Comparison of ENCODE assay signal across 17 cellular contexts in the genomic region with DNA sequence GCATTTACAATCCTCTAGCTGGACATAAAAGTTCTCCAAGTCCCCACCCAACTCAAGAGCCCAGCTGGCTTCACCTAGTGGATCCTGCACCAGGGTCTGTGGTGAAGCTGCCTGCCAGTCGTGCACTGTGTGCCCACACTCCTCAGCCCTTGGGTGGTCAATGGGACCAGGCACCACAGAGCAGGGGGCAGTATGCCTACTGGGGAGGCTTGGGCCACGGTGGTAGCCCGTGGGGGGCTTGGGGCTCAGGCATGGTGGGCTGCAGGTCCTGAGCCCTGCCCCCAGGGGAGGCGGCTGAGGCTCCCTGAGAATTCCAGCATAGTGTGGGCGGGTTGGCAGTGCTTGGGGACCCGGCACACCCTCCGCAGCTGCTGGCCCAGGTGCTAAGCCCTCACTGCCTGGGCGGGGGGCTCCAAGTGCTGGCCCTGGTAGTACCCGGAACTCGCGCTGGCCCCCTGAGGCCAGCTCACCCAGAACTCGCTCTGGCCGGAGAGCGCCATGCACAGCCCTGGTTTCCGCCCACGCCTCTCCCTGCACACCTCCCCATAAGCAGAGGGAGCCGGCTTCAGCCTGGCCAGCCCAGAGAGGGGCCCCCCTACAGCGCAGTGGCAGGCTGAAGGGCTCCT.
DNase-seq lines count a peak whose midpoint lies in the region; ATAC-seq and TF ChIP-seq lines count a peak whose summit lies in the region.
"Had no signal": no experiment of that assay in that cellular context is flagged by ENCODE, and none has a peak within 500 bp of the region (broad histone marks: within the 10 kb centered on the region; RNA-seq: fewer than 3 reads in every experiment).

No MANE protein-coding gene starts in this region.

- H4K91ac ChIP-seq in neuronal stem cell (ENCODE audit: low read depth, low read length, poor library complexity): no peak overlapping the region

- H2BK5ac ChIP-seq in neuronal stem cell (ENCODE audit: low read length): no peak overlapping the region

- no peak for DNase-seq in neuronal stem cell (ENCODE audit: low spot score)
- DNase-seq in aorta: no peak
- no peak for DNase-seq in activated CD4-positive, alpha-beta T cell treated with anti-CD3 and anti-CD28 coated beads for 36 hours
- DNase-seq: ACHN; BE2C; C1 segment of cervical spinal cord; Caco-2; CD4-positive, alpha-beta T cell; DMS153; DMS79; GF-D8; H9 had no signal

- H4K8ac ChIP-seq in neuronal stem cell (ENCODE audit: low read depth, low read length): no peak overlapping the region

- H3K4me3 ChIP-seq in neuronal stem cell (ENCODE audit: low read length in 2 of 2) (no peak overlapping the region), aorta (ENCODE audit: low read length in 2 of 2) (no peak overlapping the region)

- H2AFZ ChIP-seq in neuronal stem cell (ENCODE audit: low read length): no peak overlapping the region

- H3K14ac ChIP-seq in neuronal stem cell (ENCODE audit: low read length): no peak overlapping the region

- peaks cover 6% of the 10 kb centered on the region for H3K9me3 Mint-ChIP-seq in activated CD4-positive, alpha-beta T cell treated with anti-CD3 and anti-CD28 coated beads for 36 hours (ENCODE audit: low read depth)

- H3K27me3 Mint-ChIP-seq in activated CD4-positive, alpha-beta T cell treated with anti-CD3 and anti-CD28 coated beads for 36 hours: no peaks in the 10 kb centered on the region
- H3K27me3 Mint-ChIP-seq: CD4-positive, alpha-beta T cell; IgD-negative memory B cell had no signal

- no peaks in the 10 kb centered on the region for H3K36me3 ChIP-seq in neuronal stem cell (replicated peaks in 1 of 2; ENCODE audit: control insufficient read depth in 2 of 2, insufficient read depth in 2 of 2, low read length in 2 of 2)
- no peaks in the 10 kb centered on the region for H3K36me3 ChIP-seq in aorta (ENCODE audit: control insufficient read depth in 1 of 2, insufficient read depth in 2 of 2, low read length in 1 of 2)
- H3K36me3 ChIP-seq: BE2C had no signal

- H3K27ac Mint-ChIP-seq in activated CD4-positive, alpha-beta T cell treated with anti-CD3 and anti-CD28 coated beads for 36 hours: no peak overlapping the region
- H3K27ac Mint-ChIP-seq: CD4-positive, alpha-beta T cell; H9; IgD-negative memory B cell had no signal

- no peak overlapping the region for H3K4me2 ChIP-seq in neuronal stem cell (ENCODE audit: insufficient read depth, low read length, poor library complexity, severe bottlenecking)

- no peak overlapping the region for H2BK120ac ChIP-seq in neuronal stem cell (ENCODE audit: low read depth, low read length)

- H3K4me1 ChIP-seq in neuronal stem cell (ENCODE audit: control insufficient read depth in 2 of 2, insufficient read depth in 1 of 2, low read depth in 1 of 2, low read length in 2 of 2) (no peaks in the 10 kb centered on the region), aorta (ENCODE audit: control insufficient read depth in 1 of 2, insufficient read depth in 2 of 2, low read length in 2 of 2) (no peaks in the 10 kb centered on the region)
- H3K4me1 ChIP-seq: BE2C, Caco-2 had no signal

- no peak overlapping the region for H2AK5ac ChIP-seq in neuronal stem cell (ENCODE audit: low read depth, low read length)

- no peak overlapping the region for H3K4ac ChIP-seq in neuronal stem cell (ENCODE audit: low read length)

- no peak overlapping the region for H3K4me3 Mint-ChIP-seq in activated CD4-positive, alpha-beta T cell treated with anti-CD3 and anti-CD28 coated beads for 36 hours
- H3K4me3 Mint-ChIP-seq: CD4-positive, alpha-beta T cell; H9; IgD-negative memory B cell had no signal

- peak overlapping the region; percentile 24 for H3K18ac ChIP-seq in neuronal stem cell (ENCODE audit: low read length)

- H3K27ac ChIP-seq in 22Rv1 (peak overlapping the region; percentile 95), VCaP (peak overlapping the region; percentile 91), neuronal stem cell (replicated peaks; ENCODE audit: low read length) (no peak overlapping the region), aorta (ENCODE audit: low read depth in 1 of 2, low read length in 2 of 2) (no peak overlapping the region)

- no peak overlapping the region for H3K23ac ChIP-seq in neuronal stem cell (ENCODE audit: low read depth, low read length, poor library complexity)

- intact Hi-C loops in aorta (cut with DNase I): no loop called here
- intact Hi-C loops in activated CD4-positive, alpha-beta T cell treated with anti-CD3 and anti-CD28 coated beads for 36 hours (cut with DNase I, micrococcal nuclease): no loop called here

- POLR2A ChIA-PET in activated CD4-positive, alpha-beta T cell treated with anti-CD3 and anti-CD28 coated beads for 36 hours (lab: Charles Lee): no interaction called here

- H3K79me1 ChIP-seq in neuronal stem cell (ENCODE audit: low read depth, low read length): no peaks in the 10 kb centered on the region

- H2BK12ac ChIP-seq in neuronal stem cell (ENCODE audit: low read length): no peak overlapping the region

- peak; percentile 52 for ATAC-seq in aorta (ENCODE audit: low FRiP score)
- no peak for ATAC-seq in HG03095 (IDR thresholded peaks at IDR 0.05; ENCODE audit: unreplicated experiment)
- ATAC-seq in activated CD4-positive, alpha-beta T cell treated with anti-CD3 and anti-CD28 coated beads for 36 hours: no peak
- ATAC-seq: HepG2 had no signal

- no peak overlapping the region for H2BK15ac ChIP-seq in neuronal stem cell (ENCODE audit: low read length)

- WGBS in neuronal stem cell (ENCODE audit: extremely low coverage in 2 of 2, insufficient read length in 2 of 2, insufficient replicate concordance in 1 of 2), 2 donors: no CpG with 5 or more reads among the region's 18 CpGs
- WGBS in aorta, 2 donors: 94% methylated on average over 15 to 18 of the region's 18 CpGs

- H3K4me1 Mint-ChIP-seq in activated CD4-positive, alpha-beta T cell treated with anti-CD3 and anti-CD28 coated beads for 36 hours: no peaks in the 10 kb centered on the region
- H3K4me1 Mint-ChIP-seq: H9, IgD-negative memory B cell had no signal

- TF ChIP-seq CTCF in 22Rv1 (IDR thresholded peaks at IDR 0.05) (no peak), VCaP (conservative IDR thresholded peaks at IDR 0.05) (no peak)

- H3K36me3 Mint-ChIP-seq in activated CD4-positive, alpha-beta T cell treated with anti-CD3 and anti-CD28 coated beads for 36 hours (ENCODE audit: low read depth): no peaks in the 10 kb centered on the region
- H3K36me3 Mint-ChIP-seq: IgD-negative memory B cell had no signal

- CTCF ChIA-PET in activated CD4-positive, alpha-beta T cell treated with anti-CD3 and anti-CD28 coated beads for 36 hours (lab: Charles Lee): no interaction called here

- H3K9me3 ChIP-seq in neuronal stem cell (replicated peaks in 1 of 2; ENCODE audit: control insufficient read depth in 2 of 2, insufficient read depth in 1 of 2, low read depth in 1 of 2, low read length in 2 of 2) (no peaks in the 10 kb centered on the region), aorta (ENCODE audit: control insufficient read depth, low read length) (peaks cover 4% of the 10 kb centered on the region)
- H3K9me3 ChIP-seq: BE2C had no signal

- no peak overlapping the region for H3K9ac ChIP-seq in neuronal stem cell (ENCODE audit: low read depth, low read length, poor library complexity)

- H3K27me3 ChIP-seq in neuronal stem cell (ENCODE audit: control insufficient read depth in 3 of 3, insufficient read depth in 3 of 3, low read depth in 1 of 3, low read length in 3 of 3) (no peaks in the 10 kb centered on the region), aorta (ENCODE audit: control insufficient read depth in 1 of 2, insufficient read depth in 2 of 2, low read length in 1 of 2) (no peaks in the 10 kb centered on the region)
- H3K27me3 ChIP-seq: BE2C had no signal

Comparison
In these comparisons a context has a peak if more than half of its experiments do, and no peak if none do; other contexts are left out.
1. H3K27ac ChIP-seq: peak in 22Rv1 (single experiment) and VCaP (single experiment); none in neuronal stem cell (single experiment) and aorta (0 of 2).